7 cellular contexts compared by ENCODE assay signal in the genomic region with DNA sequence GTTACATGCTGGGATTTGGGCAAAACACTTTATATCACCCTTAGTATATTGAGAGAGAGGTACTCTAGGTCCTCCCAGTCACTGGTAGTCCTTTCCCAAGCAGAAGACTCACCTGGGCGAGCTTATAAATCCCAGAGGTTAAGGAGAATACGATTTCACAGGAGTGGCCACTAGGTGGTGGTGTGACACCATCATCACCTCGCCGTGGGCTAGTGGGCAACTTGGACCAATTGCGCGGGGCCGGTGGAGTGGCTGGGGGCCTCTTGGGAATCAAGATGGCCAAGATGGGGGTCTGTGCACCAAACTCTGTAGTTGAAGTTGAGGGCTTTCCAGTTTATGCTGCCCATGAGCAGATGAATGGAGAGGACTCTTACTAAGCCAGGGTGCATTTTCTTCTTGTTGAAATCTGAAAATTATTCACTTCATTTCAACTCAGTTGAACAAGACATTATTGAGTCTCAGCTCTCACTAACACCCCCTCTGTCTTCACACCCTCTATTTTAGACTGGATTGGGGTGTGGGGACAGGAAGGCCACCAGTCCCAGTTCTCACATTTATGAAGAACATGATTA. TPM values are rescaled to one million over a fixed set of nuclear protein-coding genes. Genes with fewer than 3 reads are reported as not detected.
DNase-seq lines count a peak whose midpoint lies in the region; ATAC-seq and TF ChIP-seq lines count a peak whose summit lies in the region.

No MANE protein-coding gene starts in this region.

- DNase-seq in Daoy (ENCODE audit: low read depth) (peak; percentile 41), epidermal melanocyte (ENCODE audit: insufficient read length, low spot score) (peak; percentile 28), myocyte (ENCODE audit: low read depth) (peak; percentile 9), NCI-H774 (lab: John Stamatoyannopoulos, UW) (no peak)

- ATAC-seq in HG02759 (IDR thresholded peaks at IDR 0.05; ENCODE audit: unreplicated experiment) = peak; percentile 66
- peak; percentile 40; the same call in 1 of the 3 replicates for ATAC-seq in SK-N-SH treated with all-trans-retinoic acid at 6 μM for 48 hours
- ATAC-seq in HG03378 (IDR thresholded peaks at IDR 0.05; ENCODE audit: unreplicated experiment) = no peak

TF ChIP-seq in SK-N-SH treated with all-trans-retinoic acid at 6 μM for 48 hours, 23 proteins besides CTCF, POLR2A, EP300 and RAD21:
- TF ChIP-seq CREB5 (CRISPR knock-in tag; IDR thresholded peaks at IDR 0.05; ENCODE audit: low read depth) = no peak
- TF ChIP-seq OSR1 (CRISPR knock-in tag; IDR thresholded peaks at IDR 0.05) = no peak
- TF ChIP-seq ZFP3 (CRISPR knock-in tag; IDR thresholded peaks at IDR 0.05) = no peak
- no peak for TF ChIP-seq ISL1 (CRISPR knock-in tag; IDR thresholded peaks at IDR 0.05)
- TF ChIP-seq ZNF70 (CRISPR knock-in tag; IDR thresholded peaks at IDR 0.05) = no peak
- TF ChIP-seq TOX (CRISPR knock-in tag; IDR thresholded peaks at IDR 0.05; ENCODE audit: borderline replicate concordance) = no peak
- no peak for TF ChIP-seq ZC3H10 (CRISPR knock-in tag; IDR thresholded peaks at IDR 0.05)
- TF ChIP-seq, protein P1, sequence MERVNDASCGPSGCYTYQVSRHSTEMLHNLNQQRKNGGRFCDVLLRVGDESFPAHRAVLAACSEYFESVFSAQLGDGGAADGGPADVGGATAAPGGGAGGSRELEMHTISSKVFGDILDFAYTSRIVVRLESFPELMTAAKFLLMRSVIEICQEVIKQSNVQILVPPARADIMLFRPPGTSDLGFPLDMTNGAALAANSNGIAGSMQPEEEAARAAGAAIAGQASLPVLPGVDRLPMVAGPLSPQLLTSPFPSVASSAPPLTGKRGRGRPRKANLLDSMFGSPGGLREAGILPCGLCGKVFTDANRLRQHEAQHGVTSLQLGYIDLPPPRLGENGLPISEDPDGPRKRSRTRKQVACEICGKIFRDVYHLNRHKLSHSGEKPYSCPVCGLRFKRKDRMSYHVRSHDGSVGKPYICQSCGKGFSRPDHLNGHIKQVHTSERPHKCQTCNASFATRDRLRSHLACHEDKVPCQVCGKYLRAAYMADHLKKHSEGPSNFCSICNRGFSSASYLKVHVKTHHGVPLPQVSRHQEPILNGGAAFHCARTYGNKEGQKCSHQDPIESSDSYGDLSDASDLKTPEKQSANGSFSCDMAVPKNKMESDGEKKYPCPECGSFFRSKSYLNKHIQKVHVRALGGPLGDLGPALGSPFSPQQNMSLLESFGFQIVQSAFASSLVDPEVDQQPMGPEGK (CRISPR knock-in tag; IDR thresholded peaks at IDR 0.05; ENCODE audit: borderline replicate concordance) = no peak
TF ChIP-seq in SK-N-SH treated with all-trans-retinoic acid at 6 μM for 48 hours: peak in this region for 0.

RNA-seq across cellular contexts. Expression of gene PIRT, which starts 38.2 kb away (rescaled TPM):
- total RNA-seq in Daoy (2014; rRNA removed; shearing (Covaris generic)) = not detected in 2 replicates
- not detected in 2 replicates for total RNA-seq in myocyte
- polyA plus RNA-seq in myocyte (2012) = not detected
